In the genomic region with DNA sequence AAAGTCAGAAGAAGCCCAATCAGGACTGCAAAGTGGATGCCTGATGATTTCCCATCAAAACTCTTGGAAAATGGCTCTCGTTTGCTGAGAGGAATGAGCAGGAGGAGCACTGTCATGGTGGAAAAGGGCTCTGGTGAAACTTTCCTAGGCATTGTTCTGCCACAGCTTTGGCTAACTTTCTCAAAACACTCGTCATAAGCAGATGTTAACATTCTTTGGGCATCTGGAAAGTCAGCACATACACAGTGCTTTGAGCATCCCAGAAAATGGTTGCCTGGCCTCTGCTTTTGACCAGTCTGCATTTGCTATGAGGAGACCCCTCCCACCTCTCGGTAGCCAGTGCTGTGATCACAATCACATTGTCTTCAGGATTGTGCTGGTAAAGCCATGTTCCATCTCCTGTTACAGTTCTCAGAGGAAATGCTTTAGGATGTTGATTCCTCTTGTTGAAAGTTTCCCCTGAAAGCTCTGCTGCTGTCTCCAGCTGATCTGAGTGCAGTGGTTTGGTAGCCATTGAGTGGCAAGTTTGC, we compare ENCODE assay signal across 29 cellular contexts. TPM values are rescaled to one million over a fixed set of nuclear protein-coding genes. Genes with fewer than 3 reads are reported as not detected.
DNase-seq lines count a peak whose midpoint lies in the region; ATAC-seq and TF ChIP-seq lines count a peak whose summit lies in the region.
"Had no signal": no experiment of that assay in that cellular context is flagged by ENCODE, and none has a peak within 500 bp of the region (broad histone marks: within the 10 kb centered on the region; RNA-seq: fewer than 3 reads in every experiment).

No MANE protein-coding gene starts in this region.

- TF ChIP-seq CTCF in IMR-90 (conservative IDR thresholded peaks at IDR 0.05; ENCODE audit: low read depth, low read length) = no peak
- no peak for TF ChIP-seq CTCF in fibroblast of the aortic adventitia (IDR thresholded peaks at IDR 0.05; ENCODE audit: insufficient read depth, low read length)
- no peak for TF ChIP-seq CTCF in neutrophil (IDR thresholded peaks at IDR 0.05)
- TF ChIP-seq CTCF in mammary epithelial cell (conservative IDR thresholded peaks at IDR 0.05 in 1 of 2, IDR thresholded peaks at IDR 0.05 in 1 of 2; ENCODE audit: extremely low read depth in 1 of 2, insufficient read depth in 1 of 2, low read depth in 1 of 2, low read length in 2 of 2) = no peak

- peak overlapping the region; percentile 21 for H2BK5ac ChIP-seq in IMR-90 (ENCODE audit: low read depth, low read length, poor library complexity, severe bottlenecking)

- H3K56ac ChIP-seq in IMR-90 (ENCODE audit: extremely low read depth, insufficient read depth, low read length) = no peak overlapping the region

- H4K91ac ChIP-seq in IMR-90 (ENCODE audit: insufficient read depth, low read depth, low read length) = no peak overlapping the region; the same call in 1 of the 2 replicates

- intact Hi-C loops in IMR-90 (cut with micrococcal nuclease) (no loop called here), mammary epithelial cell (cut with micrococcal nuclease) (no loop called here)

- H2AK9ac ChIP-seq in IMR-90 (replicated peaks; ENCODE audit: low read depth, low read length, poor library complexity) = peak overlapping the region; percentile 29

- no peaks in the 10 kb centered on the region for H3K79me2 ChIP-seq in mammary epithelial cell (ENCODE audit: insufficient read depth, low read length)

- dilution Hi-C loops in IMR-90 (cut with HindIII; ENCODE audit: low sequenced_read_pairs, unreplicated experiment) (no loop called here), mammary epithelial cell (cut with HindIII; ENCODE audit: low sequenced_read_pairs) (no loop called here)

- no peak overlapping the region for H3K14ac ChIP-seq in IMR-90 (replicated peaks; ENCODE audit: low read depth, low read length)

- H2AFZ ChIP-seq in IMR-90 (replicated peaks; ENCODE audit: low read length, poor library complexity) (no peak overlapping the region), mammary epithelial cell (ENCODE audit: low read depth, low read length) (no peak overlapping the region)

- CTCF ChIA-PET in activated CD8-positive, alpha-beta memory T cell treated with anti-CD3 and anti-CD28 coated beads, Interleukin-2, amount 10 ng/mL, durations not matched to agents 7 days and 5 days (lab: Charles Lee) = interaction anchor here (1.6 to 7.4 kb wide), 2 partner anchors 11 to 15 kb away, joined by 6 to 47 read pairs; no protein-coding TSS in a partner anchor
- CTCF ChIA-PET in IMR-90 (lab: Yijun Ruan, JAX) = interaction anchor here (0.6 to 1.0 kb wide), 3 partner anchors 187 to 552 kb away, joined by 3 to 4 read pairs (median 3); no protein-coding TSS in a partner anchor
- CTCF ChIA-PET in mammary epithelial cell (lab: Charles Lee; ENCODE audit: low non-redundant PET) = no interaction called here

- no TSS peak for BruUV-seq in IMR-90 (replicated peaks; lab: Mats Ljungman, UMichigan)
- no TSS peak for BruUV-seq in mammary epithelial cell (replicated peaks; lab: Mats Ljungman, UMichigan)

- H3K9me3 ChIP-seq in IMR-90 (ENCODE audit: control insufficient read depth, insufficient read depth, low read length) (no peaks in the 10 kb centered on the region), neutrophil (no peaks in the 10 kb centered on the region), mammary epithelial cell (replicated peaks; ENCODE audit: insufficient read depth, low read length) (no peaks in the 10 kb centered on the region)
- H3K9me3 ChIP-seq: esophagus squamous epithelium, mucosa of descending colon, prostate gland, SJSA1, thyroid gland had no signal

- ATAC-seq in activated CD8-positive, alpha-beta memory T cell treated with anti-CD3 and anti-CD28 coated beads, Interleukin-2, amount 10 ng/mL, durations not matched to agents 7 days and 5 days = no peak
- peak; percentile 10; the same call in 1 of the 2 replicates for ATAC-seq in IMR-90 (ENCODE audit: low read depth)
- ATAC-seq: effector memory CD8-positive, alpha-beta T cell; left colon; mucosa of descending colon; stimulated activated naive CD8-positive, alpha-beta T cell treated with anti-CD3 and anti-CD28 coated beads, Interleukin-15, Interleukin-2, amounts not matched to agents 100 U/mL and 50 U/mL, for 24 hours had no signal

- H3K36me3 Mint-ChIP-seq in activated CD8-positive, alpha-beta memory T cell treated with anti-CD3 and anti-CD28 coated beads, Interleukin-2, amount 10 ng/mL, durations not matched to agents 7 days and 5 days = peaks cover 10% of the 10 kb centered on the region

- H3K27me3 ChIP-seq in IMR-90 (ENCODE audit: control insufficient read depth, insufficient read depth, low read length) (no peaks in the 10 kb centered on the region), neutrophil (no peaks in the 10 kb centered on the region), mammary epithelial cell (ENCODE audit: insufficient read depth, low read length) (no peaks in the 10 kb centered on the region)
- H3K27me3 ChIP-seq: esophagus squamous epithelium, SJSA1, thyroid gland had no signal

- peaks cover 0 to 13% of the 10 kb centered on the region in 2 experiments; a peak in 2 of 4 replicates for H3K79me1 ChIP-seq in IMR-90 (ENCODE audit: low read depth in 1 of 2, low read length in 2 of 2)

- no peak for TF ChIP-seq POLR2A in IMR-90 (IDR thresholded peaks at IDR 0.05; ENCODE audit: low read depth, low read length)

- peak; percentile 25 for DNase-seq in activated CD8-positive, alpha-beta memory T cell treated with anti-CD3 and anti-CD28 coated beads, Interleukin-2, amount 50 U/mL, for 48 hours
- no peak for DNase-seq in activated CD8-positive, alpha-beta memory T cell treated with anti-CD3 and anti-CD28 coated beads, Interleukin-2, amount 10 ng/mL, durations not matched to agents 7 days and 5 days
- DNase-seq in IMR-90 (peak; percentile 15), fibroblast of the aortic adventitia (ENCODE audit: low read depth) (peak; percentile 24), G401 (ENCODE audit: low spot score) (no peak), mammary epithelial cell (no peak), HUDEP-2 (lab: John Stamatoyannopoulos, UW; ENCODE audit: unreplicated experiment in 76 of 76) (no peak)
- DNase-seq: 8988T; activated CD4-positive, alpha-beta T cell treated with anti-CD3 and anti-CD28 coated beads, Interleukin-2, amount 10 ng/mL, durations not matched to agents 24 days and 14 days; C1 segment of cervical spinal cord; effector memory CD8-positive, alpha-beta T cell; esophagus squamous epithelium; glutamatergic neuron; left colon; mucosa of descending colon; NCI-H1417; NCI-H2107; NCI-H524; small intestine; stimulated activated CD4-positive, alpha-beta T cell treated with anti-CD3 and anti-CD28 coated beads, Interleukin-4, amount 100 ng/mL, for 1 hour; stimulated activated naive CD8-positive, alpha-beta T cell treated with anti-CD3 and anti-CD28 coated beads, Interleukin-15, Interleukin-2, amounts not matched to agents 100 U/mL and 50 U/mL, for 24 hours; thyroid gland had no signal

- peaks cover 5% of the 10 kb centered on the region for H3K4me1 Mint-ChIP-seq in activated CD8-positive, alpha-beta memory T cell treated with anti-CD3 and anti-CD28 coated beads, Interleukin-2, amount 10 ng/mL, durations not matched to agents 7 days and 5 days
- H3K4me1 Mint-ChIP-seq: activated CD4-positive, alpha-beta T cell treated with anti-CD3 and anti-CD28 coated beads, Interleukin-2, amount 10 ng/mL, durations not matched to agents 24 days and 14 days had no signal

- no peak overlapping the region for H3K4me3 Mint-ChIP-seq in activated CD8-positive, alpha-beta memory T cell treated with anti-CD3 and anti-CD28 coated beads, Interleukin-2, amount 10 ng/mL, durations not matched to agents 7 days and 5 days
- H3K4me3 Mint-ChIP-seq: activated CD4-positive, alpha-beta T cell treated with anti-CD3 and anti-CD28 coated beads, Interleukin-2, amount 10 ng/mL, durations not matched to agents 24 days and 14 days; effector memory CD8-positive, alpha-beta T cell; IgD-negative memory B cell; neural crest cell; T-helper 1 cell treated with Interleukin-12 subunit alpha and Interleukin-12 subunit beta and Interleukin-4 antibody, amounts not matched to agents 30 μg/mL and 1 μg/mL, for 36 hours had no signal

- peaks cover 8% of the 10 kb centered on the region for H3K4me1 ChIP-seq in IMR-90 (ENCODE audit: control insufficient read depth, insufficient read depth, low read length)
- H3K4me1 ChIP-seq in neutrophil (ENCODE audit: control insufficient read depth in 1 of 2, insufficient read depth in 1 of 2, low read depth in 1 of 2, low read length in 1 of 2) = peaks cover 35 to 41% of the 10 kb centered on the region in 2 experiments
- H3K4me1 ChIP-seq in mammary epithelial cell (ENCODE audit: insufficient read depth, low read length) = peaks cover 10% of the 10 kb centered on the region
- H3K4me1 ChIP-seq: prostate gland had no signal

- POLR2A ChIA-PET in IMR-90 (lab: Charles Lee; ENCODE audit: unreplicated experiment) = interaction anchor here (0.5 kb wide), 1 partner anchor 167 kb away, joined by 3 read pairs; no protein-coding TSS in a partner anchor

- H3K23ac ChIP-seq in IMR-90 (ENCODE audit: low read depth, low read length) = no peak overlapping the region

- TF ChIP-seq RAD21 in IMR-90 (IDR thresholded peaks at IDR 0.05; ENCODE audit: low read length) = no peak

- H3K4me3 ChIP-seq in IMR-90 (ENCODE audit: insufficient read depth, low read depth, low read length) (no peak overlapping the region), fibroblast of the aortic adventitia (ENCODE audit: low read depth, low read length) (no peak overlapping the region), neutrophil (ENCODE audit: low read depth in 1 of 2, low read length in 1 of 2) (no peak overlapping the region), mammary epithelial cell (replicated peaks in 1 of 3; ENCODE audit: insufficient read depth in 1 of 3, low read depth in 2 of 3, low read length in 3 of 3) (no peak overlapping the region)
- H3K4me3 ChIP-seq: esophagus squamous epithelium, mucosa of descending colon, prostate gland, SJSA1, thyroid gland had no signal

- H2BK120ac ChIP-seq in IMR-90 (ENCODE audit: low read depth, low read length) = no peak overlapping the region

- H3K36me3 ChIP-seq in IMR-90 (ENCODE audit: control insufficient read depth, insufficient read depth, low read length) (peaks cover 22% of the 10 kb centered on the region), neutrophil (peaks cover 47% of the 10 kb centered on the region), mammary epithelial cell (ENCODE audit: insufficient read depth, low read length) (peaks cover 2% of the 10 kb centered on the region)

- H4K5ac ChIP-seq in IMR-90 (ENCODE audit: low read depth, low read length) = peak overlapping the region; percentile 24; the same call in 1 of the 2 replicates

- no peak overlapping the region for H2BK15ac ChIP-seq in IMR-90 (ENCODE audit: low read depth, low read length)

- no peak overlapping the region; the same call in 1 of the 2 replicates for H2AK5ac ChIP-seq in IMR-90 (ENCODE audit: low read depth, low read length)

- no peak overlapping the region for H3K4me2 ChIP-seq in IMR-90 (ENCODE audit: low read depth, low read length)
- H3K4me2 ChIP-seq in mammary epithelial cell (ENCODE audit: insufficient read depth, low read depth, low read length) = no peak overlapping the region

- no peak overlapping the region for H4K8ac ChIP-seq in IMR-90 (ENCODE audit: low read depth in 2 of 2, low read length in 2 of 2)

- H3K27ac ChIP-seq in IMR-90 (ENCODE audit: insufficient read depth, low read length) (no peak overlapping the region), neutrophil (peak overlapping the region; percentile 2), mammary epithelial cell (ENCODE audit: insufficient read depth, low read depth, low read length) (no peak overlapping the region)
- H3K27ac ChIP-seq: esophagus squamous epithelium, HL-60, prostate gland, SJSA1, thyroid gland had no signal

- no peaks in the 10 kb centered on the region for H3K27me3 Mint-ChIP-seq in activated CD8-positive, alpha-beta memory T cell treated with anti-CD3 and anti-CD28 coated beads, Interleukin-2, amount 10 ng/mL, durations not matched to agents 7 days and 5 days
- H3K27me3 Mint-ChIP-seq: activated CD4-positive, alpha-beta T cell treated with anti-CD3 and anti-CD28 coated beads, Interleukin-2, amount 10 ng/mL, durations not matched to agents 24 days and 14 days; effector memory CD8-positive, alpha-beta T cell; IgD-negative memory B cell had no signal

- no peaks in the 10 kb centered on the region for H3K9me3 Mint-ChIP-seq in activated CD8-positive, alpha-beta memory T cell treated with anti-CD3 and anti-CD28 coated beads, Interleukin-2, amount 10 ng/mL, durations not matched to agents 7 days and 5 days (ENCODE audit: low read depth)
- H3K9me3 Mint-ChIP-seq: activated CD4-positive, alpha-beta T cell treated with anti-CD3 and anti-CD28 coated beads, Interleukin-2, amount 10 ng/mL, durations not matched to agents 24 days and 14 days; effector memory CD8-positive, alpha-beta T cell; IgD-negative memory B cell; neural crest cell; T-helper 1 cell treated with Interleukin-12 subunit alpha and Interleukin-12 subunit beta and Interleukin-4 antibody, amounts not matched to agents 30 μg/mL and 1 μg/mL, for 36 hours had no signal

- H2BK20ac ChIP-seq in IMR-90 (ENCODE audit: low read depth, low read length) = no peak overlapping the region

- no peaks in the 10 kb centered on the region for H4K20me1 ChIP-seq in IMR-90 (ENCODE audit: insufficient read depth, low read length)
- no peaks in the 10 kb centered on the region for H4K20me1 ChIP-seq in mammary epithelial cell (ENCODE audit: insufficient read depth, low read length)

- H3K9ac ChIP-seq in IMR-90 (ENCODE audit: low read depth, low read length) = no peak overlapping the region
- H3K9ac ChIP-seq in mammary epithelial cell (ENCODE audit: insufficient read depth, low read length) = no peak overlapping the region

- no peak overlapping the region for H3K18ac ChIP-seq in IMR-90 (ENCODE audit: low read depth, low read length)

- 43% methylated on average over 1 of the region's 3 CpGs; no CpG with 5 or more reads in 1 of the 2 experiments for whole genome bisulfite sequencing in IMR-90 (ENCODE audit: extremely low coverage in 2 of 2, insufficient read length in 1 of 2), 2 experiments
- 95% methylated on average over 3 of the region's 3 CpGs for WGBS in mammary epithelial cell (ENCODE audit: low coverage, missing lambda C conversion rate)

- no peak overlapping the region for H3K27ac Mint-ChIP-seq in activated CD8-positive, alpha-beta memory T cell treated with anti-CD3 and anti-CD28 coated beads, Interleukin-2, amount 10 ng/mL, durations not matched to agents 7 days and 5 days
- H3K27ac Mint-ChIP-seq: activated CD4-positive, alpha-beta T cell treated with anti-CD3 and anti-CD28 coated beads, Interleukin-2, amount 10 ng/mL, durations not matched to agents 24 days and 14 days; effector memory CD8-positive, alpha-beta T cell; IgD-negative memory B cell; T-helper 1 cell treated with Interleukin-12 subunit alpha and Interleukin-12 subunit beta and Interleukin-4 antibody, amounts not matched to agents 30 μg/mL and 1 μg/mL, for 36 hours had no signal

- H3K4ac ChIP-seq in IMR-90 (ENCODE audit: low read depth, low read length) = 0 out of 2 replicates have a peak overlapping the region, but pooled peaks have one; percentile 16

- H3K9me1 ChIP-seq in IMR-90 (ENCODE audit: insufficient read depth, low read length) = peaks cover 8% of the 10 kb centered on the region; the same call in 1 of the 2 replicates

- in situ Hi-C loops in IMR-90 (cut with MboI; ENCODE audit: low sequenced_read_pairs) = no loop called here
- in situ Hi-C loops in G401 (cut with HindIII; ENCODE audit: low sequenced_read_pairs) = no loop called here
- in situ Hi-C loops in mammary epithelial cell (cut with MboI; ENCODE audit: low sequenced_read_pairs in 2 of 2) = no loop called here

RNA-seq across cellular contexts. Expression of a gene that starts 25.2 kb away (rescaled TPM):
- total RNA-seq in activated CD8-positive, alpha-beta memory T cell treated with anti-CD3 and anti-CD28 coated beads, Interleukin-2, amount 10 ng/mL, durations not matched to agents 7 days and 5 days = 10 to 100 TPM; 49.0 to 49.1 TPM
- total RNA-seq in IMR-90 (2012; rRNA removed) (40.7 and 48.9 TPM in 2 replicates), fibroblast of the aortic adventitia (ENCODE audit: low replicate concordance) (34.0 and 65.1 TPM in 2 replicates), mammary epithelial cell (10 to 100 TPM; 62.9 to 89.5 TPM)
- polyA plus RNA-seq in IMR-90 (2012; rRNA removed) (29.8 and 31.7 TPM in 2 replicates), mammary epithelial cell (44.2 TPM)
- 22.3 and 23.4 TPM in 2 replicates for polyA plus RNA-seq in IMR-90 (2012; cell fraction: cytosol; rRNA removed)
- 23.4 and 27.7 TPM in 2 replicates for polyA plus RNA-seq in IMR-90 (2012; cell fraction: nucleus; rRNA removed; ENCODE audit: low replicate concordance)
- total RNA-seq in G401 (2014; rRNA removed; shearing (Covaris generic)) = 53.5 and 58.4 TPM in 2 replicates
- 51.9 TPM for polyA minus RNA-seq in mammary epithelial cell

Comparison
In these comparisons a context has a peak if more than half of its experiments do, and no peak if none do; other contexts are left out.
1. DNase-seq: peak in activated CD8-positive, alpha-beta memory T cell treated with anti-CD3 and anti-CD28 coated beads, Interleukin-2, amount 50 U/mL, for 48 hours (single experiment), IMR-90 (single experiment) and fibroblast of the aortic adventitia (single experiment); none in activated CD8-positive, alpha-beta memory T cell treated with anti-CD3 and anti-CD28 coated beads, Interleukin-2, amount 10 ng/mL, durations not matched to agents 7 days and 5 days (single experiment), G401 (single experiment), mammary epithelial cell (single experiment) and HUDEP-2 (0 of 76).